ENCODE assay signal across 9 cellular contexts in genomic region chr3:113825090-113825489, GRCh38. TPM values are rescaled to one million over a fixed set of nuclear protein-coding genes. Genes with fewer than 3 reads are reported as not detected.
A peak's percentile ranks its signal among the peaks of the same experiment; 100 is the strongest.
DNase-seq lines count a peak whose midpoint lies in the region; ATAC-seq and TF ChIP-seq lines count a peak whose summit lies in the region.
"Had no signal": no experiment of that assay in that cellular context is flagged by ENCODE, and none has a peak within 500 bp of the region (broad histone marks: within the 10 kb centered on the region; RNA-seq: fewer than 3 reads in every experiment).

No MANE protein-coding gene starts in this region.

- H3F3A ChIP-seq in PC-3 (ENCODE audit: low read length, unreplicated experiment) = no peaks in the 10 kb centered on the region

- peaks cover 0 to 4% (median 2%) of the 10 kb centered on the region in 7 donors for H3K9me3 Mint-ChIP-seq in naive B cell
- no peaks in the 10 kb centered on the region for H3K9me3 Mint-ChIP-seq in natural killer cell

- no peaks in the 10 kb centered on the region for H3K36me3 Mint-ChIP-seq in naive B cell
- no peaks in the 10 kb centered on the region for H3K36me3 Mint-ChIP-seq in natural killer cell

- H3K4me1 Mint-ChIP-seq in naive B cell (peaks cover 25 to 47% (median 32%) of the 10 kb centered on the region in 3 donors), natural killer cell (no peaks in the 10 kb centered on the region)

- TF ChIP-seq CTCF in PC-3 (conservative IDR thresholded peaks at IDR 0.05; ENCODE audit: low read depth, low read length) (peak; percentile 29; the same call in 1 of the 2 replicates), natural killer cell (IDR thresholded peaks at IDR 0.05) (no peak)

- H3K9ac ChIP-seq in PC-3 (ENCODE audit: low read length) = no peak overlapping the region

- H3K27ac Mint-ChIP-seq in naive B cell = peak overlapping the region in 2 of 6 donors; percentile 19 to 44
- no peak overlapping the region for H3K27ac Mint-ChIP-seq in natural killer cell

- 0 out of 2 replicates have a peak overlapping the region, but pooled peaks have one; percentile 40 for H2AFZ ChIP-seq in PC-3 (ENCODE audit: low read length)

- H4K20me1 ChIP-seq in PC-3 (ENCODE audit: low read length) = no peaks in the 10 kb centered on the region

- no TSS peak for BruUV-seq in PC-3 (replicated peaks; lab: Mats Ljungman, UMichigan)

- H3K27me3 ChIP-seq in PC-3 (ENCODE audit: low read length) = no peaks in the 10 kb centered on the region

- H3K36me3 ChIP-seq in PC-3 (ENCODE audit: low read depth, low read length) = no peaks in the 10 kb centered on the region

- peaks cover 20% of the 10 kb centered on the region for H3K4me1 ChIP-seq in PC-3 (ENCODE audit: insufficient read depth, low read length)

- H3K9me2 ChIP-seq in PC-3 (replicated peaks; ENCODE audit: low read length) = no peaks in the 10 kb centered on the region

- H3K4me3 Mint-ChIP-seq in naive B cell (peak overlapping the region in 2 of 8 donors; percentile 21 to 27), natural killer cell (no peak overlapping the region)

- H3K27ac ChIP-seq in PC-3 (ENCODE audit: low read length) = no peak overlapping the region
- H3K27ac ChIP-seq: 22Rv1 had no signal

- H3K27me3 Mint-ChIP-seq in naive B cell (no peaks in the 10 kb centered on the region), natural killer cell (ENCODE audit: low read depth in 2 of 2) (no peaks in the 10 kb centered on the region)

- peak; percentile 43 for DNase-seq in DMS53 (lab: John Stamatoyannopoulos, UW)
- no peak for DNase-seq in DMS53 treated with DMSO at 0.1 percent for 48 hours (lab: John Stamatoyannopoulos, UW; ENCODE audit: unreplicated experiment)
- peak; percentile 44 for DNase-seq in PC-3
- DNase-seq in naive B cell = no peak
- no peak for DNase-seq in NCI-H446 (lab: John Stamatoyannopoulos, UW)
- DNase-seq in activated CD4-positive, alpha-beta T cell treated with anti-CD3 and anti-CD28 coated beads, Interleukin-2, amount 50 U/mL, for 4 hours = no peak
- no peak for DNase-seq in natural killer cell

- peak; percentile 86 for ATAC-seq in HG02678 (IDR thresholded peaks at IDR 0.05; ENCODE audit: unreplicated experiment)
- ATAC-seq in PC-3 = peak; percentile 62
- ATAC-seq in naive B cell (ENCODE audit: low read depth in 2 of 2) = peak; percentile 54 to 68
- no peak for ATAC-seq in natural killer cell

- POLR2A ChIA-PET in PC-3 (lab: Charles Lee; ENCODE audit: unreplicated experiment) = interaction anchor here (0.5 to 1.1 kb wide), 2 partner anchors 22 to 140 kb away, joined by 5 to 8 read pairs; no protein-coding TSS in a partner anchor

- H3K4me2 ChIP-seq in PC-3 (ENCODE audit: low read length) = no peak overlapping the region

- intact Hi-C loops in PC-3 (cut with micrococcal nuclease) = no loop called here
- intact Hi-C loops in natural killer cell (cut with micrococcal nuclease) = no loop called here

- no peaks in the 10 kb centered on the region for H3K79me2 ChIP-seq in PC-3 (ENCODE audit: low read length)

- H3K9me3 ChIP-seq in PC-3 (ENCODE audit: low read length) = no peaks in the 10 kb centered on the region

- no peak overlapping the region for H3K4me3 ChIP-seq in PC-3 (ENCODE audit: low read length)

- CTCF ChIA-PET in PC-3 (lab: Charles Lee) = interaction anchor here (0.6 to 0.8 kb wide), 2 partner anchors 80 to 338 kb away, joined by 3 read pairs; no protein-coding TSS in a partner anchor

RNA-seq across cellular contexts. Expression of gene GRAMD1C, which starts 13.5 kb away (rescaled TPM):
- total RNA-seq in PC-3 (2014; rRNA removed) (2.8 and 4.5 TPM in 2 replicates), natural killer cell (1 to 10 TPM; 2.7 to 3.9 (median 3.6) TPM)
- polyA plus RNA-seq in naive B cell (ENCODE audit: low read depth in 6 of 6) = 1 to 10 TPM; 1.8 to 7.4 (median 4.2) TPM

Comparison
In these comparisons a context has a peak if more than half of its experiments do, and no peak if none do; other contexts are left out.
1. DNase-seq: peak in DMS53 (single experiment) and PC-3 (single experiment); none in DMS53 treated with DMSO at 0.1 percent for 48 hours (single experiment), naive B cell (single experiment), NCI-H446 (0 of 2), activated CD4-positive, alpha-beta T cell treated with anti-CD3 and anti-CD28 coated beads, Interleukin-2, amount 50 U/mL, for 4 hours (0 of 2) and natural killer cell (single experiment).
2. ATAC-seq: peak in HG02678 (single experiment), PC-3 (single experiment) and naive B cell (2 of 2); none in natural killer cell (0 of 3).